11 cellular contexts compared by ENCODE assay signal in the genomic region with DNA sequence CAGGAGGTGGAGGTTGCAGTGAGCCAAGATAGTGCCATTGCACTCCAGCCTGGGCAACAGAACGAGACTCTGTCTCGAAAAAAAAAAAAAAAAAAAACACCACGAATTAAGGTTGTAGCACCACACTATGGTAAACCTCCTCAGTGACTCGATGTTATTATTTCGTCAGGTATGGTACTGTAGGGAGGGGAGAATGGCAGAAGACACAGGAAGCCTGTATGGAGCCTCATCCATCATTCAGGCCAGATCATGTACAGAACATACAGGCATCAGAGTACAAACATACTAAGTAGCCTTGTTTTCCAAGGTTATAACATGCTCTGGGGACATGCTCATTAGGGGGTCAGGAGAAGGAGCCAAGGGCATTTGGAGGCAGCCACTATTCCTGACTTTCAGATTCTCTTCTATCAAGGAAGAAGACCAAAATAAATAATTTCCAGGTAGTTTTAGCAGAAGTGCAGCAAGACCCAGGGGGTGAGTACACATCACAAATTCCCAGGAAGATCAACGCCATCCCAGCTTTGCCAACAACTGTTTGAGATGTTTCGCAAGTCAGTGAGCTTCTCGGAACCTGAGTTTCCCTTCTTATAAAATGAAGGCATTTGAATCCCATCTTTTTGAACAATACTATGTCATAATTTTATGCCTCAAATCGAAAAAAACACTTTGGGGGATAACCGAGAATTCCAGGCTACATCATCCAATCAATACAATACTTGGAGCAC.
A peak's percentile ranks its signal among the peaks of the same experiment; 100 is the strongest.
DNase-seq lines count a peak whose midpoint lies in the region; ATAC-seq and TF ChIP-seq lines count a peak whose summit lies in the region.
"Had no signal": no experiment of that assay in that cellular context is flagged by ENCODE, and none has a peak within 500 bp of the region (broad histone marks: within the 10 kb centered on the region; RNA-seq: fewer than 3 reads in every experiment).

No MANE protein-coding gene starts in this region.

- H3K4me2 ChIP-seq in SK-N-SH: peak overlapping the region; percentile 73
- H3K4me2 ChIP-seq in skeletal muscle satellite cell (ENCODE audit: low read length): peak overlapping the region; percentile 83
- H3K4me2 ChIP-seq: BLaER1 had no signal

- H3K4me3 ChIP-seq in SK-N-SH (ENCODE audit: low read depth in 2 of 2, low read length in 1 of 2) (peak overlapping the region; percentile 22 to 38; a peak in 3 of 4 replicates), epithelial cell of proximal tubule (ENCODE audit: low read depth, low read length) (peak overlapping the region; percentile 37), skeletal muscle satellite cell (ENCODE audit: low read length) (peak overlapping the region; percentile 60), esophagus muscularis mucosa (no peak overlapping the region)
- H3K4me3 ChIP-seq: BLaER1 had no signal

- peak overlapping the region; percentile 74; the same call in 1 of the 2 replicates for H3K9ac ChIP-seq in SK-N-SH
- H3K9ac ChIP-seq in skeletal muscle satellite cell (ENCODE audit: low read depth, low read length): peak overlapping the region; percentile 74
- H3K9ac ChIP-seq: BLaER1 had no signal

- intact Hi-C loops in esophagus muscularis mucosa (cut with DNase I): no loop called here

- CTCF ChIA-PET in SK-N-SH (lab: Yijun Ruan, JAX): no interaction called here

- TF ChIP-seq CTCF in SK-N-SH (IDR thresholded peaks at IDR 0.05) (no peak), epithelial cell of proximal tubule (conservative IDR thresholded peaks at IDR 0.05; ENCODE audit: low read depth, low read length) (no peak), esophagus muscularis mucosa (IDR thresholded peaks at IDR 0.05) (no peak)

- no peaks in the 10 kb centered on the region for H4K20me1 ChIP-seq in SK-N-SH (ENCODE audit: insufficient read depth)
- H4K20me1 ChIP-seq: BLaER1 had no signal

- ATAC-seq in GM19023 (IDR thresholded peaks at IDR 0.05; ENCODE audit: unreplicated experiment): no peak

- no peaks in the 10 kb centered on the region for H3K36me3 ChIP-seq in SK-N-SH (replicated peaks in 1 of 2; ENCODE audit: control insufficient read depth in 1 of 2, insufficient read depth in 2 of 2, low read length in 1 of 2)
- H3K36me3 ChIP-seq in skeletal muscle satellite cell (ENCODE audit: insufficient read depth, low read length): no peaks in the 10 kb centered on the region
- H3K36me3 ChIP-seq in esophagus muscularis mucosa: no peaks in the 10 kb centered on the region
- H3K36me3 ChIP-seq: BLaER1 had no signal

- peak overlapping the region; percentile 62 to 95 for H3K27ac ChIP-seq in SK-N-SH (ENCODE audit: low read depth in 2 of 2, low read length in 1 of 2)
- H3K27ac ChIP-seq in esophagus muscularis mucosa (replicated peaks in 1 of 4): no peak overlapping the region
- H3K27ac ChIP-seq: BLaER1 had no signal

- POLR2A ChIA-PET in SK-N-SH (lab: Yijun Ruan, JAX): no interaction called here

- peaks cover 30% of the 10 kb centered on the region for H3F3A ChIP-seq in SK-N-SH (replicated peaks; ENCODE audit: insufficient read depth)

- peaks cover 0 to 15% of the 10 kb centered on the region in 2 experiments; a peak in 2 of 4 replicates for H3K4me1 ChIP-seq in SK-N-SH (ENCODE audit: control insufficient read depth in 1 of 2, insufficient read depth in 2 of 2, low read depth in 1 of 2, low read length in 1 of 2)
- H3K4me1 ChIP-seq in skeletal muscle satellite cell (ENCODE audit: control insufficient read depth, insufficient read depth, low read length): peaks cover 23% of the 10 kb centered on the region
- peaks cover 5 to 37% (median 14%) of the 10 kb centered on the region in 4 donors for H3K4me1 ChIP-seq in esophagus muscularis mucosa

- no peaks in the 10 kb centered on the region for H3K27me3 ChIP-seq in SK-N-SH (ENCODE audit: insufficient read depth)
- no peaks in the 10 kb centered on the region for H3K27me3 ChIP-seq in skeletal muscle satellite cell (ENCODE audit: control insufficient read depth, insufficient read depth, low read length)
- H3K27me3 ChIP-seq in esophagus muscularis mucosa: no peaks in the 10 kb centered on the region
- H3K27me3 ChIP-seq: BLaER1 had no signal

- WGBS in SK-N-SH (ENCODE audit: low lambda C conversion rate): 47% methylated on average over 10 of the region's 10 CpGs
- 93% methylated on average over 10 of the region's 10 CpGs for WGBS in esophagus muscularis mucosa

- no peak for TF ChIP-seq POLR2A in esophagus muscularis mucosa (IDR thresholded peaks at IDR 0.05; ENCODE audit: low read depth)

- H3K9me2 ChIP-seq in SK-N-SH: no peaks in the 10 kb centered on the region

- no peak for TF ChIP-seq EP300 in SK-N-SH (IDR thresholded peaks at IDR 0.05; ENCODE audit: borderline replicate concordance in 1 of 2, low read depth in 1 of 2, low read length in 1 of 2)
- TF ChIP-seq EP300 in esophagus muscularis mucosa (IDR thresholded peaks at IDR 0.05): no peak

- TF ChIP-seq RAD21 in SK-N-SH (IDR thresholded peaks at IDR 0.05; ENCODE audit: low read length): no peak

- H3K79me2 ChIP-seq in SK-N-SH (ENCODE audit: insufficient read depth): peaks cover 89% of the 10 kb centered on the region

- no peak overlapping the region for H2AFZ ChIP-seq in SK-N-SH (ENCODE audit: low read depth)

- no peaks in the 10 kb centered on the region for H3K9me3 ChIP-seq in SK-N-SH
- no peaks in the 10 kb centered on the region for H3K9me3 ChIP-seq in skeletal muscle satellite cell (replicated peaks; ENCODE audit: low read length)
- H3K9me3 ChIP-seq in esophagus muscularis mucosa: no peaks in the 10 kb centered on the region
- H3K9me3 ChIP-seq: BLaER1 had no signal

- DNase-seq in activated CD8-positive, alpha-beta memory T cell treated with anti-CD3 and anti-CD28 coated beads for 24 hours: peak; percentile 50
- DNase-seq in activated CD8-positive, alpha-beta memory T cell treated with anti-CD3 and anti-CD28 coated beads, Interleukin-2, amount 50 U/mL, for 48 hours: no peak
- no peak for DNase-seq in SK-N-SH
- peak; percentile 75 for DNase-seq in epithelial cell of proximal tubule (ENCODE audit: low read depth)
- no peak for DNase-seq in esophagus muscularis mucosa (ENCODE audit: extremely low spot score)
- DNase-seq in NCI-H1105 (lab: John Stamatoyannopoulos, UW): no peak
- DNase-seq: central memory CD4-positive, alpha-beta T cell; NCI-H1436 had no signal

TF ChIP-seq in SK-N-SH, 30 proteins besides CTCF, POLR2A, EP300 and RAD21:
- TF ChIP-seq ELF1 (IDR thresholded peaks at IDR 0.05) (no peak), YY1 (IDR thresholded peaks at IDR 0.05; ENCODE audit: low read depth) (no peak), POLR2AphosphoS5 (IDR thresholded peaks at IDR 0.05; ENCODE audit: low read depth, low read length) (no peak), USF2 (IDR thresholded peaks at IDR 0.05; ENCODE audit: borderline replicate concordance, low read depth, low read length) (no peak)

Comparison
In these comparisons a context has a peak if more than half of its experiments do, and no peak if none do; other contexts are left out.
1. DNase-seq: peak in activated CD8-positive, alpha-beta memory T cell treated with anti-CD3 and anti-CD28 coated beads for 24 hours (single experiment) and epithelial cell of proximal tubule (single experiment); none in activated CD8-positive, alpha-beta memory T cell treated with anti-CD3 and anti-CD28 coated beads, Interleukin-2, amount 50 U/mL, for 48 hours (single experiment), SK-N-SH (single experiment), esophagus muscularis mucosa (single experiment) and NCI-H1105 (single experiment).
2. H3K27ac ChIP-seq: peak in SK-N-SH (2 of 2); none in esophagus muscularis mucosa (0 of 4).
3. H3K4me3 ChIP-seq: peak in SK-N-SH (2 of 2), epithelial cell of proximal tubule (single experiment) and skeletal muscle satellite cell (single experiment); none in esophagus muscularis mucosa (0 of 4).